ENCODE assay signal across 18 cellular contexts in genomic region chr14:56998728-56999127, GRCh38.
A peak's percentile ranks its signal among the peaks of the same experiment; 100 is the strongest.
DNase-seq lines count a peak whose midpoint lies in the region; ATAC-seq lines count a peak whose summit lies in the region.
"Had no signal": no experiment of that assay in that cellular context is flagged by ENCODE, and none has a peak within 500 bp of the region (broad histone marks: within the 10 kb centered on the region; RNA-seq: fewer than 3 reads in every experiment).

No MANE protein-coding gene starts in this region.

- H3K27me3 ChIP-seq in HUES48 (ENCODE audit: control insufficient read depth, insufficient read depth, low read length) (no peaks in the 10 kb centered on the region), aorta (ENCODE audit: control insufficient read depth in 1 of 2, insufficient read depth in 2 of 2, low read length in 1 of 2) (no peaks in the 10 kb centered on the region)
- H3K27me3 ChIP-seq: Peyer's patch had no signal

- H3K9ac ChIP-seq in HUES48 (ENCODE audit: low read depth, low read length): no peak overlapping the region

- ATAC-seq in aorta (ENCODE audit: low FRiP score): no peak
- ATAC-seq: Right ventricle myocardium inferior had no signal

- DNase-seq in astrocyte of the hippocampus (ENCODE audit: low read depth, low spot score) (peak; percentile 23), iPS-NIHi7 (ENCODE audit: extremely low spot score) (peak; percentile 52), posterior cingulate gyrus (no peak), aorta (no peak), T-helper 9 cell (no peak), HuH-7.5 (ENCODE audit: low spot score) (no peak)
- DNase-seq: Calu3; CD4-positive, alpha-beta memory T cell; DMS79 treated with DMSO at 0.1 percent for 48 hours; MV-4-11; NCI-H1417; NCI-H2029; NCI-H2171; NCI-H446 treated with DMSO at 0.1 percent for 48 hours; NCI-H774; Peyer's patch had no signal

- intact Hi-C loops in posterior cingulate gyrus (cut with DNase I) (no loop called here), aorta (cut with DNase I) (no loop called here)

- H3K4me1 ChIP-seq in HUES48 (ENCODE audit: control insufficient read depth, insufficient read depth, low read length) (peaks cover 36% of the 10 kb centered on the region), aorta (ENCODE audit: control insufficient read depth in 1 of 2, insufficient read depth in 2 of 2, low read length in 2 of 2) (no peaks in the 10 kb centered on the region)
- H3K4me1 ChIP-seq: Peyer's patch had no signal

- WGBS in aorta, 2 donors: 78 to 86% methylated on average over 1 of the region's 1 CpG

- no peaks in the 10 kb centered on the region for H3K9me3 ChIP-seq in HUES48 (ENCODE audit: control insufficient read depth, insufficient read depth, low read length)
- H3K9me3 ChIP-seq in aorta (ENCODE audit: control insufficient read depth, low read length): no peaks in the 10 kb centered on the region
- H3K9me3 ChIP-seq: Peyer's patch had no signal

- H3K4me3 ChIP-seq in HUES48 (ENCODE audit: low read depth, low read length): no peak overlapping the region
- H3K4me3 ChIP-seq in aorta (ENCODE audit: low read length in 2 of 2): no peak overlapping the region
- H3K4me3 ChIP-seq: Peyer's patch had no signal

- H3K27ac ChIP-seq in HUES48 (ENCODE audit: low read depth, low read length): peak overlapping the region; percentile 55
- no peak overlapping the region for H3K27ac ChIP-seq in aorta (ENCODE audit: low read depth in 1 of 2, low read length in 2 of 2)
- H3K27ac ChIP-seq: Peyer's patch had no signal

- H3K36me3 ChIP-seq in HUES48 (ENCODE audit: control insufficient read depth, insufficient read depth, low read length) (no peaks in the 10 kb centered on the region), aorta (ENCODE audit: control insufficient read depth in 1 of 2, insufficient read depth in 2 of 2, low read length in 1 of 2) (no peaks in the 10 kb centered on the region)
- H3K36me3 ChIP-seq: Peyer's patch had no signal

Comparison
In these comparisons a context has a peak if more than half of its experiments do, and no peak if none do; other contexts are left out.
1. DNase-seq: peak in astrocyte of the hippocampus (single experiment) and iPS-NIHi7 (single experiment); none in posterior cingulate gyrus (0 of 10), aorta (0 of 2), T-helper 9 cell (single experiment) and HuH-7.5 (single experiment).